In the genomic region with DNA sequence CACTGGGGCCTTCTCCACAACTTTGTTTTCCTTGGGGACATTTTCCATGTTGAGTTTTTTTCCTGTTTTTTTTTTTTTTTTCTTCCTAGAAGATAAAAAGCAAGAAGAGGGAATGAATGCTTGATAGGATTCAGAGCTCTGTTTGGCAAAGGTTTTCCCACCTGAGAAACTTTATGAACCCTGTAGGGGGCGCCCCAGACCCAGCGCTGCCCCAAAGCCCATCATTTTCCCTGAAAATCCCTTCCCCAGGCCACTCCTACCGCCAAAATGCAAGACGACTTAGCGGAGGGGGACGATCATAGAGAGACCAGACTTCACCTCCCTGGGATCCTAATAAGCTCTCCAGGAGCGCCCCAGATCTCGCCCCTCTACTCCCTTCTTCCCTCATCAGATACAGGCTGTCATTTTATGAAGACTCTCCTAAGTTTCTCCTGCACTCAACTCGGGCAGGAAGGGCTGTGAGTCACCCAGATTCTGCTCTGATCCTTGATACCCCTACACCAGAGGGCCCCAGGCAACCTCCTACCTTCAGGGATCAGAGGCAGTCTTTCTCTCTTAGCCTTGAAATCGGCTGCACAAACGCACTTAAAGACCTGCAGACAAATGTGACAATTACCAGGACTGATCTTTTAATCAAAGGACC, we compare ENCODE assay signal across 9 cellular contexts.
DNase-seq lines count a peak whose midpoint lies in the region; ATAC-seq lines count a peak whose summit lies in the region.
"Had no signal": no experiment of that assay in that cellular context is flagged by ENCODE, and none has a peak within 500 bp of the region (broad histone marks: within the 10 kb centered on the region; RNA-seq: fewer than 3 reads in every experiment).

No MANE protein-coding gene starts in this region.

- peak; percentile 7 for ATAC-seq in effector memory CD8-positive, alpha-beta T cell (replicated peaks)
- no peak for ATAC-seq in stimulated activated memory B cell treated with anti-CD40 and anti-IgM and Interleukin-4, amounts not matched to agents 10 μg/mL and 1 μg/mL and 100 μg/mL, for 72 hours
- ATAC-seq in GM18861 (IDR thresholded peaks at IDR 0.05; ENCODE audit: unreplicated experiment) (no peak), GM21576 (IDR thresholded peaks at IDR 0.05; ENCODE audit: unreplicated experiment) (no peak)

- peak overlapping the region; percentile 90 to 99 for H3K4me3 Mint-ChIP-seq in effector memory CD8-positive, alpha-beta T cell
- H3K4me3 Mint-ChIP-seq in stimulated activated memory B cell treated with anti-CD40 and anti-IgM and Interleukin-4, amounts not matched to agents 10 μg/mL and 1 μg/mL and 100 μg/mL, for 72 hours: peak overlapping the region; percentile 96

- no peaks in the 10 kb centered on the region for H3K9me3 Mint-ChIP-seq in effector memory CD8-positive, alpha-beta T cell
- H3K9me3 Mint-ChIP-seq in stimulated activated memory B cell treated with anti-CD40 and anti-IgM and Interleukin-4, amounts not matched to agents 10 μg/mL and 1 μg/mL and 100 μg/mL, for 72 hours: no peaks in the 10 kb centered on the region

- DNase-seq in NCI-H2171 treated with DMSO at 0.1 percent for 48 hours (lab: John Stamatoyannopoulos, UW) (peak; percentile 2), NCI-H2171 (lab: John Stamatoyannopoulos, UW) (no peak), NCI-H526 treated with DMSO at 0.1 percent for 48 hours (lab: John Stamatoyannopoulos, UW) (peak; percentile 12)
- DNase-seq in effector memory CD8-positive, alpha-beta T cell: peak in 1 of 3 experiments; percentile 1
- no peak for DNase-seq in effector CD4-positive, alpha-beta T cell
- DNase-seq: IMR-90 had no signal

- H3K27me3 Mint-ChIP-seq in effector memory CD8-positive, alpha-beta T cell: no peaks in the 10 kb centered on the region
- H3K27me3 Mint-ChIP-seq in stimulated activated memory B cell treated with anti-CD40 and anti-IgM and Interleukin-4, amounts not matched to agents 10 μg/mL and 1 μg/mL and 100 μg/mL, for 72 hours: no peaks in the 10 kb centered on the region

- H3K36me3 Mint-ChIP-seq in effector memory CD8-positive, alpha-beta T cell (ENCODE audit: insufficient read depth): peaks cover 8% of the 10 kb centered on the region
- no peaks in the 10 kb centered on the region for H3K36me3 Mint-ChIP-seq in stimulated activated memory B cell treated with anti-CD40 and anti-IgM and Interleukin-4, amounts not matched to agents 10 μg/mL and 1 μg/mL and 100 μg/mL, for 72 hours

- peaks cover 15 to 19% of the 10 kb centered on the region in 2 donors for H3K4me1 Mint-ChIP-seq in effector memory CD8-positive, alpha-beta T cell (ENCODE audit: low read depth in 2 of 2)
- H3K4me1 Mint-ChIP-seq in stimulated activated memory B cell treated with anti-CD40 and anti-IgM and Interleukin-4, amounts not matched to agents 10 μg/mL and 1 μg/mL and 100 μg/mL, for 72 hours: peaks cover 25% of the 10 kb centered on the region

- H3K27ac Mint-ChIP-seq in effector memory CD8-positive, alpha-beta T cell: peak overlapping the region; percentile 97 to 99
- H3K27ac Mint-ChIP-seq in stimulated activated memory B cell treated with anti-CD40 and anti-IgM and Interleukin-4, amounts not matched to agents 10 μg/mL and 1 μg/mL and 100 μg/mL, for 72 hours: no peak overlapping the region

Comparison
In these comparisons a context has a peak if more than half of its experiments do, and no peak if none do; other contexts are left out.
1. DNase-seq: peak in NCI-H2171 treated with DMSO at 0.1 percent for 48 hours (single experiment) and NCI-H526 treated with DMSO at 0.1 percent for 48 hours (single experiment); none in NCI-H2171 (single experiment) and effector CD4-positive, alpha-beta T cell (single experiment).